8 cellular contexts compared by ENCODE assay signal in the genomic region with DNA sequence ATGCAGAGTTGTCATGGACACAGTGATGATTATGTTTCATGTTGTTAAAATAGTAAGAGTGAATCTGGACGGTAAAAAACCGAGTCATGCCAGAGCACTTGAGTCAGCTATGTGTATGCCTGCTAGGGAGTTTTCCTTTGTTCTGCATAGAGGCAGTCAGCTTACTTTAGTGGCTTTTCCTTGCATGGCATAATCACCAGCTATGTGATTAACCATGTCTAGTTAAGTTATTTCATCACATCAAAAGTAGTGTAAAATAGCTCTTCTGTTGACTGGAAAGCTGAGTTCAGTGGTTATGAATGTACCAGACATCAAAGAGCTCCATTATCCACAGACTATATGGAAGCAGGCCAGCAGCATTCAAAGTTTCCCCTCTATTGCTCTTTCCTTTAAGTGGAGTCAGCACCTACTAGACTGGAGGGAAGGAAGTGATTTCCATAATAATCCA.
DNase-seq lines count a peak whose midpoint lies in the region; ATAC-seq, FAIRE-seq and TF ChIP-seq lines count a peak whose summit lies in the region.

No MANE protein-coding gene starts in this region.

- CTCF ChIA-PET in A673 (lab: Charles Lee): no interaction called here

- POLR2A ChIA-PET in A673 (lab: Charles Lee; ENCODE audit: low non-redundant PET): no interaction called here

- H3K4me3 ChIP-seq in A673 (ENCODE audit: low read depth, low read length, poor library complexity, severe bottlenecking): no peak overlapping the region
- no peak overlapping the region for H3K4me3 ChIP-seq in bronchial epithelial cell (ENCODE audit: low read depth, low read length)
- H3K4me3 ChIP-seq in left lung: no peak overlapping the region
- H3K4me3 ChIP-seq in gastroesophageal sphincter: no peak overlapping the region

- H3K27ac ChIP-seq in A673 (ENCODE audit: low read depth, low read length, poor library complexity, severe bottlenecking): no peak overlapping the region
- peak overlapping the region in 1 of 2 donors; percentile 30 for H3K27ac ChIP-seq in left lung
- no peak overlapping the region for H3K27ac ChIP-seq in gastroesophageal sphincter

- BruUV-seq in A673 (replicated peaks; lab: Mats Ljungman, UMichigan): no TSS peak

- no peaks in the 10 kb centered on the region for H3K9me3 ChIP-seq in A673 (ENCODE audit: low read depth, low read length, poor library complexity, severe bottlenecking)
- no peaks in the 10 kb centered on the region for H3K9me3 ChIP-seq in left lung
- no peaks in the 10 kb centered on the region for H3K9me3 ChIP-seq in gastroesophageal sphincter

- TF ChIP-seq CTCF in A673 (conservative IDR thresholded peaks at IDR 0.05; ENCODE audit: low read depth, low read length): no peak
- TF ChIP-seq CTCF in bronchial epithelial cell (IDR thresholded peaks at IDR 0.05; ENCODE audit: insufficient read depth, low read length, severe bottlenecking): no peak
- TF ChIP-seq CTCF in left lung (IDR thresholded peaks at IDR 0.05): no peak
- TF ChIP-seq CTCF in gastroesophageal sphincter (IDR thresholded peaks at IDR 0.05): no peak

- no peak for TF ChIP-seq EP300 in gastroesophageal sphincter (IDR thresholded peaks at IDR 0.05)

- ATAC-seq in left lung: peak; percentile 76
- no peak for ATAC-seq in gastroesophageal sphincter

- DNase-seq in A673 (ENCODE audit: low spot score) (peak; percentile 94), NCI-H1105 treated with DMSO at 0.1 percent for 48 hours (lab: John Stamatoyannopoulos, UW) (peak; percentile 62), bronchial epithelial cell (ENCODE audit: low read depth) (peak; percentile 85), left lung (no peak), HK-2 (ENCODE audit: unreplicated experiment) (no peak), NCI-H2171 treated with DMSO at 0.1 percent for 48 hours (lab: John Stamatoyannopoulos, UW) (no peak)
- DNase-seq in activated CD4-positive, CD25-positive, alpha-beta regulatory T cell (lab: John Stamatoyannopoulos, UW): no peak

- intact Hi-C loops in A673 (cut with micrococcal nuclease; ENCODE audit: unreplicated experiment): loop anchor here (2.0 to 5.0 kb wide), 3 partner anchors 52 to 527 kb away; no protein-coding TSS in a partner anchor
- intact Hi-C loops in left lung (cut with DNase I): no loop called here

- WGBS in gastroesophageal sphincter (ENCODE audit: low coverage in 1 of 2), 2 donors: 8 to 44% methylated on average over 2 of the region's 2 CpGs

- no peak for TF ChIP-seq POLR2A in gastroesophageal sphincter (IDR thresholded peaks at IDR 0.05)

- H3K27me3 ChIP-seq in A673 (replicated peaks; ENCODE audit: insufficient read depth, low read depth, low read length, poor library complexity): no peaks in the 10 kb centered on the region
- H3K27me3 ChIP-seq in bronchial epithelial cell (ENCODE audit: control insufficient read depth, insufficient read depth, low read length): no peaks in the 10 kb centered on the region
- H3K27me3 ChIP-seq in left lung: no peaks in the 10 kb centered on the region
- no peaks in the 10 kb centered on the region for H3K27me3 ChIP-seq in gastroesophageal sphincter

- no peaks in the 10 kb centered on the region for H3K36me3 ChIP-seq in A673 (ENCODE audit: insufficient read depth, low read length, poor library complexity, severe bottlenecking)
- no peaks in the 10 kb centered on the region for H3K36me3 ChIP-seq in bronchial epithelial cell (ENCODE audit: control insufficient read depth, insufficient read depth, low read length)
- no peaks in the 10 kb centered on the region for H3K36me3 ChIP-seq in left lung
- no peaks in the 10 kb centered on the region for H3K36me3 ChIP-seq in gastroesophageal sphincter

- H3K4me1 ChIP-seq in A673 (ENCODE audit: insufficient read depth, low read length, poor library complexity, severe bottlenecking) (peaks cover 19% of the 10 kb centered on the region), left lung (no peaks in the 10 kb centered on the region), gastroesophageal sphincter (peaks cover 0 to 15% (median 7%) of the 10 kb centered on the region in 3 donors)

- peak; percentile 93 for FAIRE-seq in bronchial epithelial cell (lab: Jason Lieb, UNC)

Comparison
In these comparisons a context has a peak if more than half of its experiments do, and no peak if none do; other contexts are left out.
1. DNase-seq: peak in A673 (single experiment), NCI-H1105 treated with DMSO at 0.1 percent for 48 hours (single experiment) and bronchial epithelial cell (single experiment); none in left lung (0 of 2), HK-2 (single experiment), NCI-H2171 treated with DMSO at 0.1 percent for 48 hours (single experiment) and activated CD4-positive, CD25-positive, alpha-beta regulatory T cell (0 of 4).